8 cellular contexts compared by ENCODE assay signal in the genomic region with DNA sequence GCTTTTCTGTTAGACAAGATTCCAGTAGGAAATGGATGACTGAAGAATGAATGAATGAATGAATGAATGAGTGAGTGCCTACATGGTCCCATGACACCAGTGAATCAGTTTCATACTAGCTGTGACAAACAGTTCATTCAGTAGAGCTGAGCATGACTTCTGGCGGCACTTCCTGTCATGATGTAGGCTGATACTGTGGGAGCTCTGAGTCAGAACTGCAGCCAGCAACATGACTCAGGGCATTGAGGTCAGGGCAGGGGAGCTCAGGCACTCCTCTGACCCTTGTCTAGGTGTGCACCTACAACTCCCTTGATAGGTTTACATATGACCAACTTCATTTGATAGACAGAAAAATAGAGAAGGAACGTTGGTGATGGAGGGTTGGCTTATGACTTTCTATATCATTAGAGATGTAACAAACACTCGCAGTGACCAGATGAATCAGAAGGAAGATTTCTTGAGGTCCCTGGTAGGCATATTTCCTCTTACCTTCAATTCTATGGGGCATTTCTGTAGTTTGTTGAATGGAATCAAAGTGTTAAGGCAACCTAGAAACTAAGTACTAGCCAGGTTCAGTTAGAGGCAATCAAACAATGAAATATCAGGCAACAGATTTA.
DNase-seq lines count a peak whose midpoint lies in the region; ATAC-seq and TF ChIP-seq lines count a peak whose summit lies in the region.

No MANE protein-coding gene starts in this region.

- H3K36me3 ChIP-seq in vagina: no peaks in the 10 kb centered on the region

- no peak for TF ChIP-seq CTCF in vagina (IDR thresholded peaks at IDR 0.05)

- no peaks in the 10 kb centered on the region for H3K36me3 Mint-ChIP-seq in naive thymus-derived CD8-positive, alpha-beta T cell

- H3K27me3 ChIP-seq in vagina: no peaks in the 10 kb centered on the region

- TF ChIP-seq POLR2A in vagina (IDR thresholded peaks at IDR 0.05): no peak

- H3K27me3 Mint-ChIP-seq in naive thymus-derived CD8-positive, alpha-beta T cell: peaks cover 0 to 4% (median 2%) of the 10 kb centered on the region in 5 donors

- no peaks in the 10 kb centered on the region for H3K9me3 Mint-ChIP-seq in naive thymus-derived CD8-positive, alpha-beta T cell

- no peaks in the 10 kb centered on the region for H3K9me3 ChIP-seq in vagina

- H3K27ac ChIP-seq in caudate nucleus (ENCODE audit: low read depth, low read length) (no peak overlapping the region), vagina (no peak overlapping the region)

- DNase-seq in Ammon's horn (ENCODE audit: low spot score): peak; percentile 52
- peak; percentile 31 for DNase-seq in UCSD-AML1 (lab: John Stamatoyannopoulos, UW; ENCODE audit: unreplicated experiment)
- DNase-seq in caudate nucleus (lab: John Stamatoyannopoulos, UW): peak in 42 of 61 donors; percentile 1 to 74 (median 26)
- peak in 1 of 10 donors; percentile 21 for DNase-seq in naive thymus-derived CD8-positive, alpha-beta T cell
- peak; percentile 59 for DNase-seq in ureter (ENCODE audit: low spot score)
- no peak for DNase-seq in vagina (ENCODE audit: extremely low spot score in 2 of 2)

- H3K4me3 Mint-ChIP-seq in naive thymus-derived CD8-positive, alpha-beta T cell: no peak overlapping the region

- peak overlapping the region in 2 of 10 donors; percentile 39 to 58 for H3K27ac Mint-ChIP-seq in naive thymus-derived CD8-positive, alpha-beta T cell

- no peaks in the 10 kb centered on the region for H3K4me1 ChIP-seq in vagina

- POLR2A ChIA-PET in naive thymus-derived CD8-positive, alpha-beta T cell (lab: Charles Lee): no interaction called here

- ATAC-seq in GM19397 (IDR thresholded peaks at IDR 0.05; ENCODE audit: unreplicated experiment): peak; percentile 100
- peak; percentile 100 for ATAC-seq in HG03439 (IDR thresholded peaks at IDR 0.05; ENCODE audit: unreplicated experiment)
- ATAC-seq in naive thymus-derived CD8-positive, alpha-beta T cell: peak; percentile 44 to 54

- intact Hi-C loops in vagina (cut with DNase I): loop anchor here (10.0 kb wide), 2 partner anchors 47 to 317 kb away; no protein-coding TSS in a partner anchor

- peaks cover 2 to 5% (median 3%) of the 10 kb centered on the region in 4 donors for H3K4me1 Mint-ChIP-seq in naive thymus-derived CD8-positive, alpha-beta T cell

- no peak overlapping the region for H3K4me3 ChIP-seq in vagina

Comparison
In these comparisons a context has a peak if more than half of its experiments do, and no peak if none do; other contexts are left out.
1. DNase-seq: peak in Ammon's horn (single experiment), UCSD-AML1 (single experiment), caudate nucleus (42 of 61) and ureter (single experiment); none in vagina (0 of 2).
2. ATAC-seq: peak in every context shown above with its lines; median percentile 100 in GM19397; 100 in HG03439; 49 in naive thymus-derived CD8-positive, alpha-beta T cell.